ENCODE assay signal across 25 cellular contexts in the genomic region with DNA sequence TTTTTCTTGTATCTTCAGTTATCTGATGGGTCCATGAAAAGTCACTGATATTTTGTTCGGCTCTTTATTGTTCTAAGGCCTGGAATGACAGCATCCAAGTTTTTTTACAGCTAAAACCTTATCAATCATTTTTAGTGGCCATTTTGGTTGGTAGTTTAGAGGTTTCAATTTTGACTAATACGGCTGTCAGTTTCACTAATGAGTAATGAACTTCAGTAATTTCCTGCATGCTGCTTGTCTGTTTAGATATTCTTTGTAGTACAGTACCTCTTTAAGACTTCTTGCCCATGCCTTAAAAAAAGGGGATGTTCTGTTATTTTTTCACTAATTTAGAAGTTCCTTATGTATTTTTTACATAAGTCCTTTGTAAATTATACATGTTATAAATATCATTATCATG.
"Had no signal": no experiment of that assay in that cellular context is flagged by ENCODE, and none has a peak within 500 bp of the region (broad histone marks: within the 10 kb centered on the region; RNA-seq: fewer than 3 reads in every experiment).

No MANE protein-coding gene starts in this region.

- H3K27ac Mint-ChIP-seq: effector memory CD8-positive, alpha-beta T cell; mesothelial cell of epicardium; naive B cell; stimulated activated effector memory CD8-positive, alpha-beta T cell treated with anti-CD3 and anti-CD28 coated beads, Interleukin-12 subunit alpha, Interleukin-12 subunit beta, amount 100 ng/mL, for 72 hours had no signal

- H3K36me3 ChIP-seq: gastrocnemius medialis, left lung, sigmoid colon, stomach, thyroid gland had no signal

- DNase-seq: cortex of kidney; effector memory CD8-positive, alpha-beta T cell; foreskin fibroblast; gastrocnemius medialis; head of caudate nucleus; hippocampal formation; left cardiac atrium; left lung; mesenchymal stem cell; mucosa of descending colon; naive B cell; nucleus accumbens; psoas muscle; right cardiac atrium; sigmoid colon; stimulated activated CD4-positive, alpha-beta T cell treated with anti-CD3 and anti-CD28 coated beads, Interleukin-2, amount 100 ng/mL, for 24 hours; stimulated activated CD4-positive, alpha-beta T cell treated with anti-CD3 and anti-CD28 coated beads, Interleukin-4, amount 100 ng/mL, for 24 hours; stimulated activated naive CD4-positive, alpha-beta T cell treated with Interleukin-2 at 50 U/mL for 16 hours; stomach; thyroid gland; trophoblast cell had no signal

- H3K27me3 Mint-ChIP-seq: effector memory CD8-positive, alpha-beta T cell; naive B cell had no signal

- H3K36me3 Mint-ChIP-seq: mesothelial cell of epicardium; naive B cell; stimulated activated effector memory CD8-positive, alpha-beta T cell treated with anti-CD3 and anti-CD28 coated beads, Interleukin-12 subunit alpha, Interleukin-12 subunit beta, amount 100 ng/mL, for 72 hours had no signal

- H3K9me3 ChIP-seq: gastrocnemius medialis, left lung, mucosa of descending colon, psoas muscle, sigmoid colon, stomach, thyroid gland had no signal

- ATAC-seq: effector memory CD8-positive, alpha-beta T cell; gastrocnemius medialis; left cardiac atrium; left lung; mucosa of descending colon; psoas muscle; right cardiac atrium; stimulated activated effector memory CD8-positive, alpha-beta T cell treated with anti-CD3 and anti-CD28 coated beads, Interleukin-12 subunit alpha, Interleukin-12 subunit beta, amount 100 ng/mL, for 72 hours had no signal

- H3K4me3 Mint-ChIP-seq: effector memory CD8-positive, alpha-beta T cell; mesothelial cell of epicardium; naive B cell; nephron; stimulated activated effector memory CD8-positive, alpha-beta T cell treated with anti-CD3 and anti-CD28 coated beads, Interleukin-12 subunit alpha, Interleukin-12 subunit beta, amount 100 ng/mL, for 72 hours had no signal

- H3K4me1 Mint-ChIP-seq: mesothelial cell of epicardium; naive B cell; stimulated activated effector memory CD8-positive, alpha-beta T cell treated with anti-CD3 and anti-CD28 coated beads, Interleukin-12 subunit alpha, Interleukin-12 subunit beta, amount 100 ng/mL, for 72 hours had no signal

- FAIRE-seq: islet of Langerhans had no signal

- H3K4me3 ChIP-seq: gastrocnemius medialis, left lung, mucosa of descending colon, psoas muscle, sigmoid colon, stomach, thyroid gland had no signal

- H3K27ac ChIP-seq: gastrocnemius medialis, left lung, psoas muscle, stomach, thyroid gland had no signal

- H3K27me3 ChIP-seq: gastrocnemius medialis, left lung, sigmoid colon, stomach, thyroid gland had no signal

- H3K9me3 Mint-ChIP-seq: effector memory CD8-positive, alpha-beta T cell; mesothelial cell of epicardium; naive B cell; nephron; stimulated activated effector memory CD8-positive, alpha-beta T cell treated with anti-CD3 and anti-CD28 coated beads, Interleukin-12 subunit alpha, Interleukin-12 subunit beta, amount 100 ng/mL, for 72 hours had no signal

- H3K4me1 ChIP-seq: gastrocnemius medialis, left lung, psoas muscle, stomach, thyroid gland had no signal
